ENCODE assay signal across 1 cellular context in genomic region chr16:23398987-23399805, GRCh38.
TF ChIP-seq lines count a peak whose summit lies in the region.

No MANE protein-coding gene starts in this region.

TF ChIP-seq in SK-N-SH treated with all-trans-retinoic acid at 6 μM for 48 hours, 23 proteins besides CTCF, POLR2A, EP300 and RAD21 (continued from another document):
- TF ChIP-seq TSHZ2 (CRISPR knock-in tag; IDR thresholded peaks at IDR 0.05) (no peak), GLIS3 (CRISPR knock-in tag; IDR thresholded peaks at IDR 0.05) (no peak)
